8 cellular contexts compared by ENCODE assay signal in the genomic region with DNA sequence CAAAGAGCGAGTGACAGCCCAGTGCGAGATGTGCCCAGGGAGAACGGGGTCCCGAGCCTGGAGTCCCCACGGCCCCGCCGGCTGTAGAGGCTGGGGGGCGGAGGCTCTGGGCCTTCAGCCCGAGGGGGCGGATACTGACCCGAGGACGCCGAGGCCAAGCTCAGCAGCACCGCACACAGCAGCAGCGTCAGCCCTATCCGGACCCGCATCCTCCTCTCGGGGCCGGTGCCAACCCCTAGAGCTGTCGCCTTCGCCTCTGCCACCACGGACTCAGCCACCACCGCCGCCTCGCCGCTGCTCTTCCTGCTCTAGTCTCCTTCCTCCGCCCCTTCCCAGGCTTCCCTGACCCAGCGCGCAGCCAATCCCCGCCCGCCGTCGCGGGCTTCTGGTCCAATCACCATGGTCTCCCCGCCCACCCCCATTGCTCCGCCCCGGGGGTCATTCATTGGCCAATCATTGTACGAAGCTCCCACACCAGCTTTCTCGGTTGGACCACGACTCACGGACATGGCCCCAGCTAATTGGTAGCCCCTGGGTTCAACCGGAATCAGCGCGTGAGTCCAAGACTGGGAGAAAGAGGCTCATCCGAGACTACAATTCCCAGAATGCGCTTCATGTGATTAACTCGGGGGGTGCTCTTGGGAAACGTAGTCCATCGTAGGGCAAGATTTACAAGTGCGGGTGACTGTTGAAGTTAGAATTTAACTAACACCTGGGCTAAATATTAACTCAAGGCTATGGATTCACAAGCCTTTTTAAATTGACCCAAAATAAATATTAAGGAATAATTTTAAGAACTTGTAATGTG. TPM values are rescaled to one million over a fixed set of nuclear protein-coding genes. Genes with fewer than 3 reads are reported as not detected.
A peak's percentile ranks its signal among the peaks of the same experiment; 100 is the strongest.
DNase-seq lines count a peak whose midpoint lies in the region; ATAC-seq, FAIRE-seq and TF ChIP-seq lines count a peak whose summit lies in the region.

A gene (minus strand): TSS at position 318 of the 808 bp plus-strand sequence. CDS start 109 bp downstream, at position 209.

- ATAC-seq in GM18499 (IDR thresholded peaks at IDR 0.05; ENCODE audit: insufficient read depth, unreplicated experiment) (peak; percentile 88), HG02943 (IDR thresholded peaks at IDR 0.05; ENCODE audit: low read depth, unreplicated experiment) (peak; percentile 95), psoas muscle (peak; percentile 98 to 100 (median 99))

- H3K4me3 ChIP-seq in right atrium auricular region (peak within 1 kb of the TSS; percentile 88 to 98), psoas muscle (peak within 1 kb of the TSS; percentile 97)

- H3K27ac ChIP-seq in right atrium auricular region: peak within 1 kb of the TSS; percentile 62 to 80
- peak within 1 kb of the TSS; percentile 89 for H3K27ac ChIP-seq in psoas muscle

- H3K9me3 ChIP-seq in right atrium auricular region (no peaks in the 10 kb centered on the region), psoas muscle (no peaks in the 10 kb centered on the region)

- TF ChIP-seq CTCF in right atrium auricular region (IDR thresholded peaks at IDR 0.05) (no peak), psoas muscle (IDR thresholded peaks at IDR 0.05) (no peak)

- FAIRE-seq in urothelium cell line (lab: Jason Lieb, UNC): peak; percentile 44

- 0% methylated on average over 43 to 50 of the region's 50 CpGs for WGBS in psoas muscle, 3 donors

- H3K4me1 ChIP-seq in right atrium auricular region (peaks cover 0 to 36% of the 10 kb centered on the region in 2 donors), psoas muscle (peaks cover 38% of the 10 kb centered on the region)

- intact Hi-C loops in T-helper 2 cell treated with Interferon-gamma antibody and Interleukin-4, amounts not matched to agents 100 ng/mL and 5 ng/mL, for 36 hours (cut with micrococcal nuclease): loop anchor here (1.0 to 5.0 kb wide), 5 partner anchors 15 to 591 kb away; a partner anchor contains a TSS
- intact Hi-C loops in psoas muscle (cut with DNase I): no loop called here

- DNase-seq in NCI-H187 treated with DMSO at 0.1 percent for 48 hours (lab: John Stamatoyannopoulos, UW): peak; percentile 99
- DNase-seq in anterior cingulate cortex (lab: John Stamatoyannopoulos, UW): peak; percentile 92 to 100 (median 99)
- DNase-seq in right atrium auricular region (ENCODE audit: low spot score): peak; percentile 100
- DNase-seq in psoas muscle: peak; percentile 100
- DNase-seq in urothelium cell line (ENCODE audit: low spot score): peak; percentile 97

- no peaks in the 10 kb centered on the region for H3K36me3 ChIP-seq in right atrium auricular region
- H3K36me3 ChIP-seq in psoas muscle (ENCODE audit: insufficient read depth in 1 of 2, low read depth in 1 of 2): no peaks in the 10 kb centered on the region

- H3K27me3 ChIP-seq in right atrium auricular region (no peaks in the 10 kb centered on the region), psoas muscle (ENCODE audit: insufficient read depth in 3 of 3, low read length in 2 of 3) (no peaks in the 10 kb centered on the region)

RNA-seq across cellular contexts. Expression of the gene that starts here (rescaled TPM):
- 62.6 and 68.9 TPM in 2 replicates for total RNA-seq in T-helper 2 cell treated with Interferon-gamma antibody and Interleukin-4, amounts not matched to agents 100 ng/mL and 5 ng/mL, for 36 hours
- total RNA-seq in right atrium auricular region (10 to 100 TPM; 32.9 to 36.6 TPM), psoas muscle (10 to 100 TPM; 45.2 to 83.4 (median 63.3) TPM)
- 10 to 100 TPM; 15.5 to 36.4 (median 22.2) TPM for polyA plus RNA-seq in psoas muscle

Comparison
In these comparisons a context has a peak if more than half of its experiments do, and no peak if none do; other contexts are left out.
1. Peak in every context shown above with its lines: DNase-seq, ATAC-seq, H3K4me3 ChIP-seq and H3K27ac ChIP-seq.